Comparison of ENCODE assay signal across 8 cellular contexts in the genomic region with DNA sequence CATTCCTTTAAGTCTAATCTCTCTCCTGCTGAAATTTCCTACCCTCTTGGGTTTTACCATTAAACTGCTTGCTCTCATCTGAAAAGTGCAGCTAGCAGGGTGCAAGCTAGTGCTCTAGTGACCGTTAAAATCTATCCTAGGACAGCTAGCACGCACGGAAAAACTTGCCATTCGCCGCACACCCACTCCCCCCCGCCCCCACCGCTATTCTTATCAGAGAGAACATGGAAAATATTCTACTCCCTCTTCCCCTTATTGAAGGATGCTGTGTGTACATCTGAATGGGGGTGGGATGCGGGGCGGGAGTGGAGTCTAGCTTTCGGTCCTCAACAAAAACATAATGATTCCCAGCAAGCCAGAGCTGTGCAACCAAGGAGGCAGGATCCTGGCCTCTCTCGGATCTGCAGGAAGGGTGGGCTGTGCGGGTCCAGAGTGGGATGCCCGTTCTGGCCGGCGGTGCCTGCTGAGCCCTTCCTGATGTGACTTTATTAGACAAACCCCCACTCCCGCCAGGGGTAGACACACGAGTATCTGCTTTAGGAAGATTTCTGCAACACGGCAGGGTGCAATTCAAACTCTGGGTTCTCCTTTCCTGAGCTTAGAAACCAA. TPM values are rescaled to one million over a fixed set of nuclear protein-coding genes. Genes with fewer than 3 reads are reported as not detected.
DNase-seq lines count a peak whose midpoint lies in the region; ATAC-seq and TF ChIP-seq lines count a peak whose summit lies in the region.

No MANE protein-coding gene starts in this region.

- peak overlapping the region; percentile 94 for H3K4me2 ChIP-seq in SK-N-SH

- no peaks in the 10 kb centered on the region for H3K9me2 ChIP-seq in SK-N-SH

- peaks cover 42% of the 10 kb centered on the region for H3K27me3 ChIP-seq in SK-N-SH (ENCODE audit: insufficient read depth)

- TF ChIP-seq CTCF in SK-N-SH (IDR thresholded peaks at IDR 0.05) (no peak), foreskin fibroblast (IDR thresholded peaks at IDR 0.05; ENCODE audit: low read depth, low read length) (no peak)

- WGBS in SK-N-SH (ENCODE audit: low lambda C conversion rate) = 21% methylated on average over 16 of the region's 18 CpGs

- H3K27me3 Mint-ChIP-seq in activated CD8-positive, alpha-beta memory T cell treated with anti-CD3 and anti-CD28 coated beads, Interleukin-2, amount 10 ng/mL, durations not matched to agents 7 days and 5 days = peaks cover 82% of the 10 kb centered on the region
- peaks cover 64 to 83% of the 10 kb centered on the region in 2 donors for H3K27me3 Mint-ChIP-seq in stimulated activated naive B cell treated with anti-CD40 and anti-IgM and Interleukin-4, amounts not matched to agents 10 μg/mL and 1 μg/mL and 100 μg/mL, for 72 hours

- no peaks in the 10 kb centered on the region for H3K36me3 ChIP-seq in SK-N-SH (replicated peaks in 1 of 2; ENCODE audit: control insufficient read depth in 1 of 2, insufficient read depth in 2 of 2, low read length in 1 of 2)

- H2AFZ ChIP-seq in SK-N-SH (ENCODE audit: low read depth) = peak overlapping the region; percentile 81

- CTCF ChIA-PET in activated CD8-positive, alpha-beta memory T cell treated with anti-CD3 and anti-CD28 coated beads, Interleukin-2, amount 10 ng/mL, durations not matched to agents 7 days and 5 days (lab: Charles Lee) = interaction anchor here (1.0 to 3.2 kb wide), 7 partner anchors 11 to 523 kb away, joined by 3 to 15 read pairs (median 5); no protein-coding TSS in a partner anchor
- CTCF ChIA-PET in SK-N-SH (lab: Yijun Ruan, JAX) = interaction anchor here (0.6 to 4.1 kb wide), 85 partner anchors 10 to 1255 kb away, joined by 3 to 73 read pairs (median 4); a partner anchor contains a TSS

- peaks cover 2% of the 10 kb centered on the region for H3K36me3 Mint-ChIP-seq in activated CD8-positive, alpha-beta memory T cell treated with anti-CD3 and anti-CD28 coated beads, Interleukin-2, amount 10 ng/mL, durations not matched to agents 7 days and 5 days
- peaks cover 8 to 9% of the 10 kb centered on the region in 2 donors for H3K36me3 Mint-ChIP-seq in stimulated activated naive B cell treated with anti-CD40 and anti-IgM and Interleukin-4, amounts not matched to agents 10 μg/mL and 1 μg/mL and 100 μg/mL, for 72 hours

- peaks cover 0 to 18% of the 10 kb centered on the region in 2 experiments; a peak in 1 of 4 replicates for H3K4me1 ChIP-seq in SK-N-SH (ENCODE audit: control insufficient read depth in 1 of 2, insufficient read depth in 2 of 2, low read depth in 1 of 2, low read length in 1 of 2)

- no peak for DNase-seq in activated CD8-positive, alpha-beta memory T cell treated with anti-CD3 and anti-CD28 coated beads, Interleukin-2, amount 10 ng/mL, durations not matched to agents 7 days and 5 days
- DNase-seq in activated CD8-positive, alpha-beta memory T cell treated with anti-CD3 and anti-CD28 coated beads, Interleukin-2, amount 50 U/mL, for 4 hours = no peak
- no peak for DNase-seq in SK-N-SH
- no peak for DNase-seq in foreskin fibroblast
- DNase-seq in stimulated activated naive B cell treated with anti-CD40 and anti-IgM and Interleukin-4, amounts not matched to agents 10 μg/mL and 1 μg/mL and 100 μg/mL, for 72 hours = no peak
- no peak for DNase-seq in SIG-M5 treated with dmso at 0.1 percent for 504 hours (lab: John Stamatoyannopoulos, UW; ENCODE audit: unreplicated experiment)
- no peak for DNase-seq in NCI-H1417 (lab: John Stamatoyannopoulos, UW)

- peaks cover 13% of the 10 kb centered on the region for H3K4me1 Mint-ChIP-seq in activated CD8-positive, alpha-beta memory T cell treated with anti-CD3 and anti-CD28 coated beads, Interleukin-2, amount 10 ng/mL, durations not matched to agents 7 days and 5 days
- peaks cover 10 to 33% of the 10 kb centered on the region in 2 donors for H3K4me1 Mint-ChIP-seq in stimulated activated naive B cell treated with anti-CD40 and anti-IgM and Interleukin-4, amounts not matched to agents 10 μg/mL and 1 μg/mL and 100 μg/mL, for 72 hours

- ATAC-seq in activated CD8-positive, alpha-beta memory T cell treated with anti-CD3 and anti-CD28 coated beads, Interleukin-2, amount 10 ng/mL, durations not matched to agents 7 days and 5 days = peak; percentile 7
- ATAC-seq in stimulated activated naive B cell treated with anti-CD40 and anti-IgM and Interleukin-4, amounts not matched to agents 10 μg/mL and 1 μg/mL and 100 μg/mL, for 72 hours (replicated peaks) = no peak
- ATAC-seq in HG03439 (IDR thresholded peaks at IDR 0.05; ENCODE audit: unreplicated experiment) = no peak

- no peak for TF ChIP-seq EP300 in SK-N-SH (IDR thresholded peaks at IDR 0.05; ENCODE audit: borderline replicate concordance in 1 of 2, low read depth in 1 of 2, low read length in 1 of 2)

- POLR2A ChIA-PET in SK-N-SH (lab: Yijun Ruan, JAX) = interaction anchor here (1.4 kb wide), 1 partner anchor 156 kb away, joined by 3 read pairs; a partner anchor contains a TSS

- no peak overlapping the region for H3K4me3 Mint-ChIP-seq in activated CD8-positive, alpha-beta memory T cell treated with anti-CD3 and anti-CD28 coated beads, Interleukin-2, amount 10 ng/mL, durations not matched to agents 7 days and 5 days
- peak overlapping the region; percentile 80 to 82 for H3K4me3 Mint-ChIP-seq in stimulated activated naive B cell treated with anti-CD40 and anti-IgM and Interleukin-4, amounts not matched to agents 10 μg/mL and 1 μg/mL and 100 μg/mL, for 72 hours

- H3K4me3 ChIP-seq in SK-N-SH (ENCODE audit: low read depth in 2 of 2, low read length in 1 of 2) = peak overlapping the region; percentile 48 to 70
- peak overlapping the region; percentile 44 to 59 for H3K4me3 ChIP-seq in foreskin fibroblast (ENCODE audit: low read depth in 1 of 2, low read length in 2 of 2)

- no peaks in the 10 kb centered on the region for H4K20me1 ChIP-seq in SK-N-SH (ENCODE audit: insufficient read depth)

- no peaks in the 10 kb centered on the region for H3K79me2 ChIP-seq in SK-N-SH (ENCODE audit: insufficient read depth)

- no peaks in the 10 kb centered on the region for H3K9me3 Mint-ChIP-seq in activated CD8-positive, alpha-beta memory T cell treated with anti-CD3 and anti-CD28 coated beads, Interleukin-2, amount 10 ng/mL, durations not matched to agents 7 days and 5 days (ENCODE audit: low read depth)
- peaks cover 5 to 6% of the 10 kb centered on the region in 2 donors for H3K9me3 Mint-ChIP-seq in stimulated activated naive B cell treated with anti-CD40 and anti-IgM and Interleukin-4, amounts not matched to agents 10 μg/mL and 1 μg/mL and 100 μg/mL, for 72 hours

- no peak overlapping the region for H3K27ac ChIP-seq in SK-N-SH (ENCODE audit: low read depth in 2 of 2, low read length in 1 of 2)

- no peaks in the 10 kb centered on the region for H3F3A ChIP-seq in SK-N-SH (replicated peaks; ENCODE audit: insufficient read depth)

- TF ChIP-seq RAD21 in SK-N-SH (IDR thresholded peaks at IDR 0.05; ENCODE audit: low read length) = no peak

- no peaks in the 10 kb centered on the region for H3K9me3 ChIP-seq in SK-N-SH

- no peak overlapping the region for H3K27ac Mint-ChIP-seq in activated CD8-positive, alpha-beta memory T cell treated with anti-CD3 and anti-CD28 coated beads, Interleukin-2, amount 10 ng/mL, durations not matched to agents 7 days and 5 days
- no peak overlapping the region for H3K27ac Mint-ChIP-seq in stimulated activated naive B cell treated with anti-CD40 and anti-IgM and Interleukin-4, amounts not matched to agents 10 μg/mL and 1 μg/mL and 100 μg/mL, for 72 hours

- no peak overlapping the region for H3K9ac ChIP-seq in SK-N-SH

TF ChIP-seq in SK-N-SH, 30 proteins besides CTCF, POLR2A, EP300 and RAD21:
- TF ChIP-seq SIN3A (IDR thresholded peaks at IDR 0.05; ENCODE audit: borderline replicate concordance, low read depth, low read length) (no peak), GATA2 (CRISPR knock-in tag; IDR thresholded peaks at IDR 0.05) (no peak), FOSL2 (IDR thresholded peaks at IDR 0.05; ENCODE audit: borderline replicate concordance, low read depth) (no peak), TCF12 (IDR thresholded peaks at IDR 0.05) (no peak), GABPA (IDR thresholded peaks at IDR 0.05; ENCODE audit: low read depth) (no peak), NRF1 (IDR thresholded peaks at IDR 0.05; ENCODE audit: low read depth, low read length) (no peak), MXI1 (IDR thresholded peaks at IDR 0.05; ENCODE audit: low read depth, low read length) (no peak), SMC3 (IDR thresholded peaks at IDR 0.05; ENCODE audit: low read depth, low read length) (no peak), YY1 (IDR thresholded peaks at IDR 0.05; ENCODE audit: low read depth) (no peak), CHD2 (IDR thresholded peaks at IDR 0.05; ENCODE audit: low read length, partially characterized antibody) (no peak), ELF1 (IDR thresholded peaks at IDR 0.05) (no peak), EZH2phosphoT487 (IDR thresholded peaks at IDR 0.05; ENCODE audit: borderline replicate concordance, low read depth) (no peak), TEAD4 (IDR thresholded peaks at IDR 0.05; ENCODE audit: borderline replicate concordance, insufficient read depth) (no peak)
- TF ChIP-seq, protein P1, sequence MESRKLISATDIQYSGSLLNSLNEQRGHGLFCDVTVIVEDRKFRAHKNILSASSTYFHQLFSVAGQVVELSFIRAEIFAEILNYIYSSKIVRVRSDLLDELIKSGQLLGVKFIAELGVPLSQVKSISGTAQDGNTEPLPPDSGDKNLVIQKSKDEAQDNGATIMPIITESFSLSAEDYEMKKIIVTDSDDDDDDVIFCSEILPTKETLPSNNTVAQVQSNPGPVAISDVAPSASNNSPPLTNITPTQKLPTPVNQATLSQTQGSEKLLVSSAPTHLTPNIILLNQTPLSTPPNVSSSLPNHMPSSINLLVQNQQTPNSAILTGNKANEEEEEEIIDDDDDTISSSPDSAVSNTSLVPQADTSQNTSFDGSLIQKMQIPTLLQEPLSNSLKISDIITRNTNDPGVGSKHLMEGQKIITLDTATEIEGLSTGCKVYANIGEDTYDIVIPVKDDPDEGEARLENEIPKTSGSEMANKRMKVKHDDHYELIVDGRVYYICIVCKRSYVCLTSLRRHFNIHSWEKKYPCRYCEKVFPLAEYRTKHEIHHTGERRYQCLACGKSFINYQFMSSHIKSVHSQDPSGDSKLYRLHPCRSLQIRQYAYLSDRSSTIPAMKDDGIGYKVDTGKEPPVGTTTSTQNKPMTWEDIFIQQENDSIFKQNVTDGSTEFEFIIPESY (IDR thresholded peaks at IDR 0.05; ENCODE audit: borderline replicate concordance, low read depth) = no peak
- TF ChIP-seq, protein P2, sequence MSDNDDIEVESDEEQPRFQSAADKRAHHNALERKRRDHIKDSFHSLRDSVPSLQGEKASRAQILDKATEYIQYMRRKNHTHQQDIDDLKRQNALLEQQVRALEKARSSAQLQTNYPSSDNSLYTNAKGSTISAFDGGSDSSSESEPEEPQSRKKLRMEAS (IDR thresholded peaks at IDR 0.05; ENCODE audit: low read depth) = no peak

RNA-seq across cellular contexts. Expression of a gene that starts 1.1 kb away (rescaled TPM):
- not detected for total RNA-seq in activated CD8-positive, alpha-beta memory T cell treated with anti-CD3 and anti-CD28 coated beads, Interleukin-2, amount 10 ng/mL, durations not matched to agents 7 days and 5 days
- 0.02 TPM in 1 of 2 replicates, not detected in the other for polyA plus RNA-seq in SK-N-SH (2012; rRNA removed)
- under 0.01 TPM in 1 of 2 replicates, not detected in the other for polyA plus RNA-seq in SK-N-SH (2012; cell fraction: cytosol; rRNA removed)
- polyA plus RNA-seq in SK-N-SH (2012; cell fraction: nucleus; rRNA removed) = 0.05 TPM in 1 of 2 replicates, not detected in the other
